Comparison of ENCODE assay signal across 1 cellular context in genomic region chr9:128097156-128098016, GRCh38.
TF ChIP-seq lines count a peak whose summit lies in the region.

No MANE protein-coding gene starts in this region.

TF ChIP-seq in GM23338, 12 proteins besides CTCF, POLR2A, EP300 and RAD21 (continued from another document):
- TF ChIP-seq ZNF462 (CRISPR knock-in tag; IDR thresholded peaks at IDR 0.05) (no peak), STAT1 (IDR thresholded peaks at IDR 0.05; ENCODE audit: unreplicated experiment) (no peak), JUNB (IDR thresholded peaks at IDR 0.05; ENCODE audit: unreplicated experiment) (no peak)
